25 cellular contexts compared by ENCODE assay signal in genomic region chr10:124425227-124425962, GRCh38. TPM values are rescaled to one million over a fixed set of nuclear protein-coding genes. Genes with fewer than 3 reads are reported as not detected.
"Had no signal": no experiment of that assay in that cellular context is flagged by ENCODE, and none has a peak within 500 bp of the region (broad histone marks: within the 10 kb centered on the region; RNA-seq: fewer than 3 reads in every experiment).

No MANE protein-coding gene starts in this region.

- H3K36me3 Mint-ChIP-seq: memory B cell, mesothelial cell of epicardium had no signal

- H3K9me3 ChIP-seq: colonic mucosa, heart right ventricle, left lung, lower lobe of right lung, psoas muscle, suprapubic skin, thyroid gland, upper lobe of left lung, uterus had no signal

- H3K36me3 ChIP-seq: colonic mucosa, heart right ventricle, left lung, lower lobe of right lung, suprapubic skin, thyroid gland, upper lobe of left lung, uterus had no signal

- H3K4me1 ChIP-seq: heart right ventricle, left lung, lower lobe of right lung, parathyroid adenoma, psoas muscle, suprapubic skin, thyroid gland, upper lobe of left lung, uterus had no signal

- H3K4me3 ChIP-seq: colonic mucosa, heart right ventricle, left lung, lower lobe of right lung, psoas muscle, suprapubic skin, thyroid gland, upper lobe of left lung, uterus had no signal

- ATAC-seq: heart right ventricle, left lung, lower lobe of right lung, psoas muscle, sciatic nerve had no signal

- H3K4me3 Mint-ChIP-seq: endodermal cell, memory B cell, mesothelial cell of epicardium, nephron had no signal

- DNase-seq: colonic mucosa; effector CD4-positive, alpha-beta T cell; endodermal cell; foreskin melanocyte; heart right ventricle; islet precursor cell; left lung; lower lobe of right lung; occipital lobe; psoas muscle; retina; stimulated activated CD4-positive, alpha-beta T cell treated with anti-CD3 and anti-CD28 coated beads, Interleukin-12 subunit alpha, Interleukin-12 subunit beta, amount 100 ng/mL, for 4 hours; stimulated activated naive CD4-positive, alpha-beta T cell; thyroid gland; uterus had no signal

- H3K9me3 Mint-ChIP-seq: endodermal cell, memory B cell, mesothelial cell of epicardium, nephron had no signal

- H3K4me1 Mint-ChIP-seq: endodermal cell, memory B cell, nephron had no signal

- H3K27ac ChIP-seq: colonic mucosa, heart right ventricle, left lung, lower lobe of right lung, parathyroid adenoma, psoas muscle, suprapubic skin, thyroid gland, upper lobe of left lung, uterus had no signal

- H3K27me3 ChIP-seq: suprapubic skin, thyroid gland, upper lobe of left lung, uterus had no signal

- H3K27ac Mint-ChIP-seq: endodermal cell, memory B cell, mesothelial cell of epicardium, nephron had no signal

RNA-seq across cellular contexts. Expression of gene NKX1-2, which starts 24.4 kb away (rescaled TPM):
- total RNA-seq: dermis microvascular lymphatic vessel endothelial cell, glomerular endothelial cell, heart right ventricle, left lung, lower lobe of right lung, mesothelial cell of epicardium, psoas muscle, sciatic nerve, skeletal muscle tissue, thyroid gland, uterus had no signal
- polyA plus RNA-seq: heart right ventricle, psoas muscle had no signal
